Comparison of ENCODE assay signal across 22 cellular contexts in the genomic region with DNA sequence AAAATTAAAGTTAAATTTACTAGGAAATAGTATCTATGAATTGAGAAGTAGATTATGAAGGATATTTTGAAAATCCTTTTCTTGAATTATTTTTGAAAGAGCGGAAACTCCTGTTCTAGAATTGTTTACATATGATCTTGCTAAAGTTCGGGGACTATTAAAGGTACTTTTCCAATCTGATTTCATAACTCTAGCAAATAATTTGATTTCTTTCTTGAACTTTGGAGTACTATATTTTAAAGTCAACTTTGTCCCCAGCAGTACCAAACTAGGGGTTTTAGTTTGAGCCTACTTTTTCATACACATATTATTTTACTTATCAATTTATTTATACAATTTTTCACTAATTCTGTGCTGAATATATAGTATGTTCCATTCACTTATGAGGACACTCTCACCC.
DNase-seq lines count a peak whose midpoint lies in the region; ATAC-seq and TF ChIP-seq lines count a peak whose summit lies in the region.
"Had no signal": no experiment of that assay in that cellular context is flagged by ENCODE, and none has a peak within 500 bp of the region (broad histone marks: within the 10 kb centered on the region; RNA-seq: fewer than 3 reads in every experiment).

No MANE protein-coding gene starts in this region.

- no peak overlapping the region for H2BK15ac ChIP-seq in H9 (ENCODE audit: low read depth, low read length)

- no peak overlapping the region for H3K56ac ChIP-seq in H9 (ENCODE audit: insufficient read length, low read depth, low read length)

- no peak overlapping the region for H3K14ac ChIP-seq in H9 (ENCODE audit: insufficient read depth, low read length)

- no peak overlapping the region for H3K18ac ChIP-seq in H9 (ENCODE audit: insufficient read length, low read depth, low read length)

- no peaks in the 10 kb centered on the region for H3K36me3 Mint-ChIP-seq in GM23338 (ENCODE audit: low read depth)
- H3K36me3 Mint-ChIP-seq in H9 (ENCODE audit: insufficient read depth in 1 of 3, low read depth in 3 of 3): no peaks in the 10 kb centered on the region
- H3K36me3 Mint-ChIP-seq in WTC11: no peaks in the 10 kb centered on the region
- H3K36me3 Mint-ChIP-seq: CD14-positive monocyte; CD4-positive, alpha-beta memory T cell; CD4-positive, CD25-positive, alpha-beta regulatory T cell; CD8-positive, alpha-beta memory T cell had no signal

- POLR2A ChIA-PET in WTC11 (lab: Charles Lee): no interaction called here

- H3K9me3 ChIP-seq in H9 (ENCODE audit: control insufficient read depth, low read depth, low read length): no peaks in the 10 kb centered on the region
- no peaks in the 10 kb centered on the region for H3K9me3 ChIP-seq in right lobe of liver
- H3K9me3 ChIP-seq: BE2C had no signal

- peak overlapping the region; percentile 63 for H3K4me2 ChIP-seq in GM23338
- no peak overlapping the region for H3K4me2 ChIP-seq in H9 (ENCODE audit: insufficient read depth, insufficient read length, low read length)
- H3K4me2 ChIP-seq: BLaER1 had no signal

- no peak overlapping the region for H3K4ac ChIP-seq in H9 (ENCODE audit: low read depth, low read length)

- no CpG with 5 or more reads among the region's 2 CpGs for WGBS in H9 (ENCODE audit: extremely low coverage, insufficient read length, low lambda C conversion rate)
- WGBS in right lobe of liver (ENCODE audit: insufficient coverage, low coverage, low lambda C conversion rate, missing lambda C conversion rate): 27% methylated on average over 2 of the region's 2 CpGs

- H3K23me2 ChIP-seq in H9 (ENCODE audit: insufficient read length, low read depth, low read length, poor library complexity, severe bottlenecking): no peaks in the 10 kb centered on the region

- H4K8ac ChIP-seq in H9 (replicated peaks; ENCODE audit: insufficient read length, low read depth, low read length): no peak overlapping the region

- ATAC-seq in GM23338 (no peak), WTC11 (no peak), right lobe of liver (peak in 3 of 4 donors; percentile 55 to 75 (median 61))

- H2BK12ac ChIP-seq in H9 (ENCODE audit: insufficient read length, low read depth, low read length): no peak overlapping the region

- H3F3A ChIP-seq in GM23338 (replicated peaks; ENCODE audit: low read depth): no peaks in the 10 kb centered on the region

- DNase-seq in GM23338 (ENCODE audit: low spot score) (no peak), H9 (no peak), WTC11 (ENCODE audit: low spot score) (no peak), right lobe of liver (no peak), EL (no peak), COR-L47 (lab: John Stamatoyannopoulos, UW) (no peak), SW 1271 (lab: John Stamatoyannopoulos, UW) (no peak)
- DNase-seq: 8988T; ACHN; BE2C; C1 segment of cervical spinal cord; CD4-positive, alpha-beta memory T cell; CD4-positive, CD25-positive, alpha-beta regulatory T cell; CD8-positive, alpha-beta memory T cell; DMS 273 treated with DMSO at 0.1 percent for 48 hours; DMS153; DMS53; DMS79; DND-41; GF-D8 had no signal

- no peak overlapping the region for H2AK5ac ChIP-seq in H9 (ENCODE audit: insufficient read length, low read length)

- H3K79me1 ChIP-seq in H9 (ENCODE audit: insufficient read depth, low read depth, low read length, poor library complexity, severe bottlenecking): no peaks in the 10 kb centered on the region

- H3K79me2 ChIP-seq in GM23338 (replicated peaks; ENCODE audit: insufficient read depth) (no peaks in the 10 kb centered on the region), H9 (ENCODE audit: insufficient read depth, low read length) (no peaks in the 10 kb centered on the region)

- H3K4me1 ChIP-seq in GM23338 (ENCODE audit: insufficient read depth) (peaks cover 17% of the 10 kb centered on the region), H9 (ENCODE audit: insufficient read depth, low read length) (no peaks in the 10 kb centered on the region; the same call in 1 of the 2 replicates), right lobe of liver (peaks cover 0 to 29% (median 3%) of the 10 kb centered on the region in 4 donors)
- H3K4me1 ChIP-seq: BE2C had no signal

- no peak overlapping the region for H2BK20ac ChIP-seq in H9 (ENCODE audit: low read depth, low read length, poor library complexity, severe bottlenecking)

- peaks cover 18% of the 10 kb centered on the region for H3K4me1 Mint-ChIP-seq in GM23338
- peaks cover 17 to 23% of the 10 kb centered on the region in 2 experiments for H3K4me1 Mint-ChIP-seq in H9
- H3K4me1 Mint-ChIP-seq in WTC11: peaks cover 34% of the 10 kb centered on the region
- H3K4me1 Mint-ChIP-seq: CD14-positive monocyte; CD4-positive, CD25-positive, alpha-beta regulatory T cell; CD8-positive, alpha-beta memory T cell had no signal

- H3K4me3 ChIP-seq in GM23338: 0 out of 2 replicates have a peak overlapping the region, but pooled peaks have one; percentile 31
- no peak overlapping the region for H3K4me3 ChIP-seq in right lobe of liver
- H3K4me3 ChIP-seq: BLaER1 had no signal

- no peak overlapping the region for H2BK5ac ChIP-seq in H9 (ENCODE audit: insufficient read length, low read length)

- H3K27ac Mint-ChIP-seq in GM23338: peak overlapping the region; percentile 27; the same call in 1 of the 2 replicates
- peak overlapping the region in 2 of 3 experiments; percentile 46 to 76; a peak in 3 of 7 replicates for H3K27ac Mint-ChIP-seq in H9
- peak overlapping the region; percentile 86; the same call in 1 of the 2 replicates for H3K27ac Mint-ChIP-seq in WTC11
- H3K27ac Mint-ChIP-seq: CD14-positive monocyte; CD4-positive, alpha-beta memory T cell; CD4-positive, CD25-positive, alpha-beta regulatory T cell; CD8-positive, alpha-beta memory T cell had no signal

- CTCF ChIA-PET in WTC11 (lab: Charles Lee): no interaction called here

- peak overlapping the region; percentile 46; the same call in 2 of the 3 replicates for H3K4me3 Mint-ChIP-seq in GM23338
- no peak overlapping the region for H3K4me3 Mint-ChIP-seq in H9
- H3K4me3 Mint-ChIP-seq in WTC11: peak overlapping the region; percentile 9; the same call in 1 of the 2 replicates
- H3K4me3 Mint-ChIP-seq: CD14-positive monocyte; CD4-positive, alpha-beta memory T cell; CD4-positive, CD25-positive, alpha-beta regulatory T cell; CD8-positive, alpha-beta memory T cell had no signal

- intact Hi-C loops in right lobe of liver (cut with DNase I): no loop called here

- H3K9me2 ChIP-seq in GM23338 (ENCODE audit: insufficient read depth): no peaks in the 10 kb centered on the region

- no peak overlapping the region for H4K5ac ChIP-seq in H9 (ENCODE audit: insufficient read length, low read depth, low read length)

- H3K36me3 ChIP-seq in GM23338 (ENCODE audit: insufficient read depth) (no peaks in the 10 kb centered on the region), right lobe of liver (no peaks in the 10 kb centered on the region)
- H3K36me3 ChIP-seq: BE2C, BLaER1 had no signal

- TF ChIP-seq POLR2A in right lobe of liver (IDR thresholded peaks at IDR 0.05): no peak

- no peak overlapping the region for H3K9ac ChIP-seq in H9 (ENCODE audit: extremely low read depth, insufficient read length, low read length)
- H3K9ac ChIP-seq: BLaER1 had no signal

- H3K9me3 Mint-ChIP-seq in GM23338 (no peaks in the 10 kb centered on the region), H9 (no peaks in the 10 kb centered on the region), WTC11 (no peaks in the 10 kb centered on the region)

- H3K27me3 Mint-ChIP-seq in GM23338 (ENCODE audit: insufficient read depth, low read depth, poor library complexity) (peaks cover 2% of the 10 kb centered on the region), H9 (ENCODE audit: low read depth) (no peaks in the 10 kb centered on the region), WTC11 (ENCODE audit: low read depth) (no peaks in the 10 kb centered on the region)
- H3K27me3 Mint-ChIP-seq: CD4-positive, alpha-beta memory T cell; CD4-positive, CD25-positive, alpha-beta regulatory T cell; CD8-positive, alpha-beta memory T cell had no signal

- H4K20me1 ChIP-seq in GM23338 (replicated peaks; ENCODE audit: insufficient read depth) (no peaks in the 10 kb centered on the region), H9 (ENCODE audit: control insufficient read depth, insufficient read depth, insufficient read length) (no peaks in the 10 kb centered on the region)
- H4K20me1 ChIP-seq: BLaER1 had no signal

- no peak overlapping the region for H3K23ac ChIP-seq in H9 (ENCODE audit: insufficient read length, low read depth, low read length)

- no peak overlapping the region for H3T11ph ChIP-seq in H9 (ENCODE audit: low read length)

- H3K27me3 ChIP-seq in GM23338 (ENCODE audit: insufficient read depth) (no peaks in the 10 kb centered on the region), H9 (ENCODE audit: insufficient read depth, low read length) (no peaks in the 10 kb centered on the region), right lobe of liver (no peaks in the 10 kb centered on the region)
- H3K27me3 ChIP-seq: BE2C, BLaER1 had no signal

- H3K27ac ChIP-seq in GM23338 (ENCODE audit: low read depth): no peak overlapping the region
- H3K27ac ChIP-seq in H9 (ENCODE audit: insufficient read length, low read depth, low read length): no peak overlapping the region
- H3K27ac ChIP-seq in right lobe of liver: no peak overlapping the region
- H3K27ac ChIP-seq: BLaER1 had no signal

- H2AFZ ChIP-seq in GM23338: no peak overlapping the region
- H2AFZ ChIP-seq in H9 (ENCODE audit: low read length): no peak overlapping the region

- no peak overlapping the region for H2BK120ac ChIP-seq in H9 (ENCODE audit: low read depth, low read length, poor library complexity, severe bottlenecking)

- H4K91ac ChIP-seq in H9 (ENCODE audit: insufficient read length, low read depth, low read length): no peak overlapping the region

- no peak for TF ChIP-seq CTCF in GM23338 (conservative IDR thresholded peaks at IDR 0.05; ENCODE audit: low read depth in 2 of 2)
- no peak for TF ChIP-seq CTCF in H9 (conservative IDR thresholded peaks at IDR 0.05)
- TF ChIP-seq CTCF in WTC11 (IDR thresholded peaks at IDR 0.05): no peak
- no peak for TF ChIP-seq CTCF in right lobe of liver (IDR thresholded peaks at IDR 0.05)

TF ChIP-seq in GM23338, 12 proteins besides CTCF, POLR2A, EP300 and RAD21 (continues in another document):
- no peak for TF ChIP-seq ZNF114 (CRISPR knock-in tag; IDR thresholded peaks at IDR 0.05)

TF ChIP-seq in WTC11, 78 proteins besides CTCF, POLR2A, EP300 and RAD21 (continues in another document):
- TF ChIP-seq ZNF423 (CRISPR knock-in tag; IDR thresholded peaks at IDR 0.05) (no peak), KAT7 (CRISPR knock-in tag; IDR thresholded peaks at IDR 0.05; ENCODE audit: borderline replicate concordance) (no peak), PRRX2 (CRISPR knock-in tag; IDR thresholded peaks at IDR 0.05) (no peak)
- TF ChIP-seq, protein P1, sequence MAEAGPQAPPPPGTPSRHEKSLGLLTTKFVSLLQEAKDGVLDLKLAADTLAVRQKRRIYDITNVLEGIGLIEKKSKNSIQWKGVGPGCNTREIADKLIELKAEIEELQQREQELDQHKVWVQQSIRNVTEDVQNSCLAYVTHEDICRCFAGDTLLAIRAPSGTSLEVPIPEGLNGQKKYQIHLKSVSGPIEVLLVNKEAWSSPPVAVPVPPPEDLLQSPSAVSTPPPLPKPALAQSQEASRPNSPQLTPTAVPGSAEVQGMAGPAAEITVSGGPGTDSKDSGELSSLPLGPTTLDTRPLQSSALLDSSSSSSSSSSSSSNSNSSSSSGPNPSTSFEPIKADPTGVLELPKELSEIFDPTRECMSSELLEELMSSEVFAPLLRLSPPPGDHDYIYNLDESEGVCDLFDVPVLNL (CRISPR knock-in tag; IDR thresholded peaks at IDR 0.05; ENCODE audit: borderline replicate concordance, low read depth): no peak

Comparison
In these comparisons a context has a peak if more than half of its experiments do, and no peak if none do; other contexts are left out.
1. ATAC-seq: peak in right lobe of liver (3 of 4); none in GM23338 (single experiment) and WTC11 (single experiment).
2. H3K27ac Mint-ChIP-seq: peak in every context shown above with its lines; median percentile 86 in WTC11; 61 in H9; 27 in GM23338.
3. H3K4me3 Mint-ChIP-seq: peak in GM23338 (single experiment) and WTC11 (single experiment); none in H9 (0 of 2).